8 cellular contexts compared by ENCODE assay signal in the genomic region with DNA sequence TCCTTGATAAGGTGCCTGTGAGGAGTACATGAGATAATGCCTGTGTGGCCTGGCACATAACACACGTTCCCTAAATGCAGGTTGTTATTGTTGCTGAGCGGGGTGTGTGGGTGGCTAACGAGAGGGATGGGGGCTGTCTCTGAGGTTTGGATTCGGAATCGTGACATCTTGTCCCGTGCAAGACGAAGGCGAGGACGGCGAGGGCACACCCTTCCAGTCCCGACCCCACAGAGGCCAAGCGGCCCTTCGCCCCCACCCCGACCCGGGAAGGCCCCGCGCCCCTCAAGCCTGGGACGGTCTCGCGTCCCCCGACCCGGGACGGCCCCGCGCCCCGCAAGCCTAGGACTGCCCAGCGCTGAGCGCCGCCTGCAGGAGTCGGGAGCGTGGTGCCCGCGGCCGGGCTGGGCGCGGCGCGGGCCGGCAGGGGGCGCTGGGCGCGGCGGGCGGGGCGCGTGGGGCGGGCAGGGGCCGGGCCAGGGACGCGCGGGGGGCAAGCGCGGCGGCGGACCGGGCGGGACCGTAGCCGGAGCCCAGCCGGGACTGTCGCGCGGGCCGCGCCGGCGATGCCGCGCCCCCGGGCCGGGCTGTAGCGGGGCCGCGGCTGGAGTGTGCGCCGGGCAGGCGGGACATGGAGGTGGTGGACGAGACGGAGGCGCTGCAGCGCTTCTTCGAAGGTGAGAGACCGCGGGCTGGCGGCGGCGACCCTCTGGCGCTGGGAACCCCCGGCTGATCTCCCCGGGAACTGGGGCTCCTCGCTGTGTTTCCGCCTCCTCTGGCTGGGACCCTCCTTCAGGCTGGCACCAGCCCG. TPM values are rescaled to one million over a fixed set of nuclear protein-coding genes. Genes with fewer than 3 reads are reported as not detected.
A peak's percentile ranks its signal among the peaks of the same experiment; 100 is the strongest.
DNase-seq lines count a peak whose midpoint lies in the region; ATAC-seq and TF ChIP-seq lines count a peak whose summit lies in the region.

Gene MYRF (plus strand): TSS at position 520 of the 808 bp plus-strand sequence. CDS start 109 bp downstream, at position 629.

- no TSS peak for BruUV-seq in OCI-LY7 (replicated peaks; lab: Mats Ljungman, UMichigan)

- peak; percentile 57 for DNase-seq in NCI-H82 (lab: John Stamatoyannopoulos, UW)
- no peak for DNase-seq in NCI-H82 treated with DMSO at 0.1 percent for 48 hours (lab: John Stamatoyannopoulos, UW; ENCODE audit: unreplicated experiment)
- no peak for DNase-seq in OCI-LY7 (ENCODE audit: low spot score)
- DNase-seq in activated T-helper 2 cell treated with anti-CD3 and anti-CD28 coated beads, Interferon-gamma antibody, Interleukin-2, Interleukin-4, amounts not matched to agents 10 μg/mL and 5 μg/mL and 100 μg/mL, durations not matched to agents 14 hours and 24 hours and 36 hours (ENCODE audit: low spot score) = peak; percentile 46
- peak; percentile 35 for DNase-seq in fibroblast of pulmonary artery (ENCODE audit: low read depth)
- DNase-seq in tibial nerve (ENCODE audit: low spot score in 2 of 2) = no peak

- peak within 1 kb of the TSS; percentile 72 for H3K4me3 Mint-ChIP-seq in activated T-helper 2 cell treated with anti-CD3 and anti-CD28 coated beads, Interferon-gamma antibody, Interleukin-2, Interleukin-4, amounts not matched to agents 10 μg/mL and 5 μg/mL and 100 μg/mL, durations not matched to agents 14 hours and 24 hours and 36 hours (ENCODE audit: low read depth)

- intact Hi-C loops in OCI-LY7 (cut with micrococcal nuclease; ENCODE audit: unreplicated experiment) = no loop called here
- intact Hi-C loops in activated T-helper 2 cell treated with anti-CD3 and anti-CD28 coated beads, Interferon-gamma antibody, Interleukin-2, Interleukin-4, amounts not matched to agents 10 μg/mL and 5 μg/mL and 100 μg/mL, durations not matched to agents 14 hours and 24 hours and 36 hours (cut with micrococcal nuclease) = no loop called here

- no peaks in the 10 kb centered on the region for H3K36me3 Mint-ChIP-seq in activated T-helper 2 cell treated with anti-CD3 and anti-CD28 coated beads, Interferon-gamma antibody, Interleukin-2, Interleukin-4, amounts not matched to agents 10 μg/mL and 5 μg/mL and 100 μg/mL, durations not matched to agents 14 hours and 24 hours and 36 hours (ENCODE audit: low read depth)

- H3K27ac Mint-ChIP-seq in activated T-helper 2 cell treated with anti-CD3 and anti-CD28 coated beads, Interferon-gamma antibody, Interleukin-2, Interleukin-4, amounts not matched to agents 10 μg/mL and 5 μg/mL and 100 μg/mL, durations not matched to agents 14 hours and 24 hours and 36 hours = no peak within 1 kb of the TSS

- peaks cover 27% of the 10 kb centered on the region for H3K27me3 Mint-ChIP-seq in activated T-helper 2 cell treated with anti-CD3 and anti-CD28 coated beads, Interferon-gamma antibody, Interleukin-2, Interleukin-4, amounts not matched to agents 10 μg/mL and 5 μg/mL and 100 μg/mL, durations not matched to agents 14 hours and 24 hours and 36 hours (ENCODE audit: low read depth)

- H3K4me2 ChIP-seq in OCI-LY7 (ENCODE audit: low read length) = no peak within 1 kb of the TSS

- H3K27me3 ChIP-seq in neuron (ENCODE audit: insufficient read depth, low read length) = no peaks in the 10 kb centered on the region
- peaks cover 0 to 5% of the 10 kb centered on the region in 2 donors for H3K27me3 ChIP-seq in tibial nerve

- no peak for TF ChIP-seq POLR2A in tibial nerve (IDR thresholded peaks at IDR 0.05)

- H3K36me3 ChIP-seq in OCI-LY7 (ENCODE audit: insufficient read depth, low read length) (no peaks in the 10 kb centered on the region), neuron (ENCODE audit: insufficient read depth, low read length) (no peaks in the 10 kb centered on the region), tibial nerve (no peaks in the 10 kb centered on the region)

- no peaks in the 10 kb centered on the region for H3K9me3 Mint-ChIP-seq in activated T-helper 2 cell treated with anti-CD3 and anti-CD28 coated beads, Interferon-gamma antibody, Interleukin-2, Interleukin-4, amounts not matched to agents 10 μg/mL and 5 μg/mL and 100 μg/mL, durations not matched to agents 14 hours and 24 hours and 36 hours

- no peak for ATAC-seq in HG02610 (IDR thresholded peaks at IDR 0.05; ENCODE audit: unreplicated experiment)

- POLR2A ChIA-PET in OCI-LY7 (lab: Charles Lee) = no interaction called here

- H4K20me1 ChIP-seq in OCI-LY7 (ENCODE audit: insufficient read depth, low read length) = no peaks in the 10 kb centered on the region

- peaks cover 10% of the 10 kb centered on the region for H3K4me1 ChIP-seq in OCI-LY7 (ENCODE audit: insufficient read depth, low read length, poor library complexity, severe bottlenecking)
- H3K4me1 ChIP-seq in neuron (ENCODE audit: insufficient read depth, low read length) = peaks cover 31% of the 10 kb centered on the region
- H3K4me1 ChIP-seq in tibial nerve = peaks cover 0 to 49% (median 21%) of the 10 kb centered on the region in 4 donors

- H3K9me3 ChIP-seq in OCI-LY7 (ENCODE audit: low read length) (no peaks in the 10 kb centered on the region), neuron (ENCODE audit: low read length) (no peaks in the 10 kb centered on the region), tibial nerve (no peaks in the 10 kb centered on the region)

- H2AFZ ChIP-seq in OCI-LY7 (ENCODE audit: low read length) = no peak within 1 kb of the TSS
- peak within 1 kb of the TSS; percentile 60 for H2AFZ ChIP-seq in neuron (ENCODE audit: low read depth, low read length)

- TF ChIP-seq CTCF in OCI-LY7 (conservative IDR thresholded peaks at IDR 0.05; ENCODE audit: low read length) (0 out of 2 replicates have a peak, but pooled peaks have one; percentile 20), fibroblast of pulmonary artery (IDR thresholded peaks at IDR 0.05; ENCODE audit: low read length, missing control alignments) (peak; percentile 30), tibial nerve (IDR thresholded peaks at IDR 0.05) (peak; percentile 38 to 80 (median 65))

- H3K4me1 Mint-ChIP-seq in activated T-helper 2 cell treated with anti-CD3 and anti-CD28 coated beads, Interferon-gamma antibody, Interleukin-2, Interleukin-4, amounts not matched to agents 10 μg/mL and 5 μg/mL and 100 μg/mL, durations not matched to agents 14 hours and 24 hours and 36 hours (ENCODE audit: low read depth) = peaks cover 13% of the 10 kb centered on the region

- H3K27ac ChIP-seq in OCI-LY7 (ENCODE audit: low read depth, low read length, poor library complexity, severe bottlenecking) (no peak within 1 kb of the TSS), tibial nerve (peak within 1 kb of the TSS in 3 of 4 donors; percentile 27 to 76 (median 68))

- H3K79me2 ChIP-seq in OCI-LY7 (ENCODE audit: insufficient read depth, low read depth, low read length) = no peaks in the 10 kb centered on the region

- H3K4me3 ChIP-seq in OCI-LY7 (ENCODE audit: low read depth, low read length, poor library complexity, severe bottlenecking) = no peak within 1 kb of the TSS
- peak within 1 kb of the TSS; percentile 64 for H3K4me3 ChIP-seq in fibroblast of pulmonary artery (replicated peaks; ENCODE audit: low read depth, low read length)
- H3K4me3 ChIP-seq in neuron (ENCODE audit: low read length) = peak within 1 kb of the TSS; percentile 50
- peak within 1 kb of the TSS; percentile 42 to 63 (median 48) for H3K4me3 ChIP-seq in tibial nerve

- CTCF ChIA-PET in OCI-LY7 (lab: Charles Lee; ENCODE audit: unreplicated experiment) = no interaction called here

- no peaks in the 10 kb centered on the region for H3K9me2 ChIP-seq in OCI-LY7 (ENCODE audit: insufficient read depth, low read length)

- TF ChIP-seq EP300 in tibial nerve (IDR thresholded peaks at IDR 0.05) = no peak

- WGBS in tibial nerve, 2 donors = 0 to 3% methylated on average over 20 to 42 of the region's 93 CpGs

RNA-seq across cellular contexts. Expression of gene MYRF, which starts in this region (rescaled TPM):
- total RNA-seq in OCI-LY7 (2014; rRNA removed; shearing (Covaris generic)) = 0.19 and 0.23 TPM in 2 replicates
- 0.98 and 1.1 TPM in 2 replicates for total RNA-seq in OCI-LY7 (2022)
- 1.8 and 2.6 TPM in 2 replicates for total RNA-seq in activated T-helper 2 cell treated with anti-CD3 and anti-CD28 coated beads, Interferon-gamma antibody, Interleukin-2, Interleukin-4, amounts not matched to agents 10 μg/mL and 5 μg/mL and 100 μg/mL, durations not matched to agents 14 hours and 24 hours and 36 hours
- total RNA-seq in tibial nerve = 1 to 10 TPM; 1.0 to 7.5 (median 2.1) TPM

Comparison
In these comparisons a context has a peak if more than half of its experiments do, and no peak if none do; other contexts are left out.
1. DNase-seq: peak in NCI-H82 (single experiment), activated T-helper 2 cell treated with anti-CD3 and anti-CD28 coated beads, Interferon-gamma antibody, Interleukin-2, Interleukin-4, amounts not matched to agents 10 μg/mL and 5 μg/mL and 100 μg/mL, durations not matched to agents 14 hours and 24 hours and 36 hours (single experiment) and fibroblast of pulmonary artery (single experiment); none in NCI-H82 treated with DMSO at 0.1 percent for 48 hours (single experiment), OCI-LY7 (single experiment) and tibial nerve (0 of 2).
2. Peak in every context shown above with its lines, with median percentiles within 50 percentile points of each other: CTCF ChIP-seq.